In genomic region chr4:112279882-112280315, GRCh38 we compare ENCODE assay signal across 10 cellular contexts. TPM values are rescaled to one million over a fixed set of nuclear protein-coding genes. Genes with fewer than 3 reads are reported as not detected.
DNase-seq lines count a peak whose midpoint lies in the region; ATAC-seq, FAIRE-seq and TF ChIP-seq lines count a peak whose summit lies in the region.
"Had no signal": no experiment of that assay in that cellular context is flagged by ENCODE, and none has a peak within 500 bp of the region (broad histone marks: within the 10 kb centered on the region; RNA-seq: fewer than 3 reads in every experiment).

No MANE protein-coding gene starts in this region.

- peak overlapping the region; percentile 45 for H3K4me2 ChIP-seq in keratinocyte (ENCODE audit: control insufficient read depth, extremely low read depth, insufficient read depth, low read depth, low read length)

- no peak overlapping the region for H2AFZ ChIP-seq in keratinocyte (ENCODE audit: control insufficient read depth, low read length)

- TF ChIP-seq POLR2A in NB4 (IDR thresholded peaks at IDR 0.05; ENCODE audit: extremely low read depth, insufficient read length) (no peak), sigmoid colon (IDR thresholded peaks at IDR 0.05) (no peak)

- no peak for FAIRE-seq in keratinocyte (lab: Jason Lieb, UNC)
- no peak for FAIRE-seq in frontal cortex (lab: Jason Lieb, UNC)
- FAIRE-seq: endometrium had no signal

- H3K4me1 ChIP-seq in keratinocyte (ENCODE audit: control insufficient read depth, extremely low read depth, insufficient read depth, low read length) (peaks cover 30% of the 10 kb centered on the region), sigmoid colon (peaks cover 0 to 21% (median 9%) of the 10 kb centered on the region in 4 donors)
- peaks cover 9% of the 10 kb centered on the region for H3K4me1 ChIP-seq in effector memory CD4-positive, alpha-beta T cell (ENCODE audit: control insufficient read depth, insufficient read depth, low read length, poor library complexity, severe bottlenecking)

- H3K27ac ChIP-seq in keratinocyte (ENCODE audit: control insufficient read depth, insufficient read depth, low read length) (no peak overlapping the region), sigmoid colon (peak overlapping the region in 1 of 4 donors; percentile 66)
- no peak overlapping the region for H3K27ac ChIP-seq in effector memory CD4-positive, alpha-beta T cell (ENCODE audit: insufficient read depth, low read length, poor library complexity, severe bottlenecking)

- H3K9ac ChIP-seq in keratinocyte (ENCODE audit: control insufficient read depth, extremely low read depth, insufficient read depth, low read length), result no peak overlapping the region

- intact Hi-C loops in sigmoid colon (cut with DNase I), result no loop called here

- H3K4me3 ChIP-seq in NB4 (ENCODE audit: low read depth, low read length) (peak overlapping the region; percentile 49), keratinocyte (ENCODE audit: control insufficient read depth in 2 of 3, extremely low read depth in 1 of 3, insufficient read depth in 2 of 3, low read depth in 1 of 3, low read length in 3 of 3) (no peak overlapping the region), sigmoid colon (no peak overlapping the region)
- no peak overlapping the region for H3K4me3 ChIP-seq in effector memory CD4-positive, alpha-beta T cell (ENCODE audit: insufficient read depth, low read depth, low read length, poor library complexity, severe bottlenecking)

- peaks cover 29% of the 10 kb centered on the region for H3K79me2 ChIP-seq in keratinocyte (ENCODE audit: control insufficient read depth, insufficient read depth, low read length)

- H3K36me3 ChIP-seq in keratinocyte (ENCODE audit: control insufficient read depth in 2 of 2, extremely low read depth in 1 of 2, insufficient read depth in 2 of 2, low read length in 2 of 2) (no peaks in the 10 kb centered on the region), sigmoid colon (peaks cover 0 to 6% (median 0%) of the 10 kb centered on the region in 4 donors)
- peaks cover 6% of the 10 kb centered on the region for H3K36me3 ChIP-seq in effector memory CD4-positive, alpha-beta T cell (ENCODE audit: control insufficient read depth, insufficient read depth, low read length)

- ATAC-seq in GM18502 (IDR thresholded peaks at IDR 0.05; ENCODE audit: poor library complexity, unreplicated experiment) (peak; percentile 29), GM21786 (IDR thresholded peaks at IDR 0.05; ENCODE audit: unreplicated experiment) (peak; percentile 31), HG02970 (IDR thresholded peaks at IDR 0.05; ENCODE audit: low FRiP score, unreplicated experiment) (no peak)

- no peaks in the 10 kb centered on the region for H3K9me1 ChIP-seq in keratinocyte (ENCODE audit: control insufficient read depth, extremely low read depth, insufficient read depth, low read length)

- dilution Hi-C loops in keratinocyte (cut with MboI; ENCODE audit: extremely low pct_ligation_motif_present, low sequenced_read_pairs), result no loop called here

- no peak for TF ChIP-seq EP300 in sigmoid colon (IDR thresholded peaks at IDR 0.05)

- WGBS in sigmoid colon, 2 donors, result 90 to 92% methylated on average over 7 of the region's 7 CpGs

- H3K27me3 ChIP-seq in keratinocyte (ENCODE audit: control insufficient read depth, extremely low read depth, insufficient read depth, low read length) (no peaks in the 10 kb centered on the region), sigmoid colon (no peaks in the 10 kb centered on the region)
- no peaks in the 10 kb centered on the region for H3K27me3 ChIP-seq in effector memory CD4-positive, alpha-beta T cell (replicated peaks; ENCODE audit: control insufficient read depth, insufficient read depth, low read length, poor library complexity, severe bottlenecking)

- DNase-seq in NB4 (ENCODE audit: low read depth) (peak; percentile 30), keratinocyte (ENCODE audit: low read depth, low spot score) (no peak), sigmoid colon (no peak), frontal cortex (ENCODE audit: low spot score in 2 of 2) (no peak)
- no peak for DNase-seq in effector memory CD4-positive, alpha-beta T cell
- DNase-seq: midbrain had no signal

- no peaks in the 10 kb centered on the region for H4K20me1 ChIP-seq in keratinocyte (ENCODE audit: control insufficient read depth, extremely low read depth, insufficient read depth, low read length)

- no peak for TF ChIP-seq CTCF in NB4 (IDR thresholded peaks at IDR 0.05; ENCODE audit: low read depth, low read length)
- no peak for TF ChIP-seq CTCF in keratinocyte (optimal IDR thresholded peaks at IDR 0.05 in 1 of 3, IDR thresholded peaks at IDR 0.05 in 1 of 3, conservative IDR thresholded peaks at IDR 0.05 in 1 of 3; ENCODE audit: extremely low read depth in 1 of 3, insufficient read depth in 2 of 3, low read length in 3 of 3)
- TF ChIP-seq CTCF in sigmoid colon (IDR thresholded peaks at IDR 0.05), result no peak

- H3K9me3 ChIP-seq in keratinocyte (ENCODE audit: control insufficient read depth, low read depth, low read length) (no peaks in the 10 kb centered on the region), sigmoid colon (no peaks in the 10 kb centered on the region)
- H3K9me3 ChIP-seq in effector memory CD4-positive, alpha-beta T cell (ENCODE audit: control insufficient read depth, low read length), result no peaks in the 10 kb centered on the region

RNA-seq across cellular contexts. Expression of gene TIFA, which starts 5.8 kb away (rescaled TPM):
- polyA plus RNA-seq in keratinocyte (2.4 to 6.7 TPM (median 4.6 TPM) in 3 replicates), sigmoid colon (10 to 100 TPM in 1 of 3 donors, 1 to 10 TPM in 2; 6.0 to 13.5 (median 8.8) TPM)
- polyA plus RNA-seq in keratinocyte (2011; ENCODE audit: low read depth), result 2.7 TPM
- polyA plus RNA-seq in keratinocyte (2011; cell fraction: cytosol; rRNA removed), result 1.9 and 3.9 TPM in 2 replicates
- 1.2 and 1.5 TPM in 2 replicates for polyA plus RNA-seq in keratinocyte (2011; cell fraction: nucleus; rRNA removed)
- polyA plus RNA-seq in keratinocyte (2012; ENCODE audit: low replicate concordance), result 2.7 and 4.3 TPM in 2 replicates
- 0.46 to 2.0 TPM (median 0.79 TPM) in 3 replicates for polyA minus RNA-seq in keratinocyte
- polyA minus RNA-seq in keratinocyte (2011; cell fraction: cytosol; rRNA and poly(A)+ RNA removed), result 1.9 TPM
- 0.53 and 1.2 TPM in 2 replicates for polyA minus RNA-seq in keratinocyte (2011; cell fraction: nucleus; rRNA and poly(A)+ RNA removed)
- total RNA-seq in sigmoid colon (1 to 10 TPM; 1.1 to 7.9 (median 3.7) TPM), frontal cortex (7.3 TPM)

RNA-seq across cellular contexts. Expression of gene ALPK1, which starts 17.3 kb away (rescaled TPM):
- 4.2 to 5.8 TPM (median 5.5 TPM) in 3 replicates for polyA plus RNA-seq in keratinocyte
- polyA plus RNA-seq in keratinocyte (2011; ENCODE audit: low read depth), result 8.0 TPM
- polyA plus RNA-seq in keratinocyte (2011; cell fraction: cytosol; rRNA removed), result 2.1 and 3.0 TPM in 2 replicates
- polyA plus RNA-seq in keratinocyte (2011; cell fraction: nucleus; rRNA removed), result 10.2 and 10.4 TPM in 2 replicates
- 3.6 and 6.9 TPM in 2 replicates for polyA plus RNA-seq in keratinocyte (2012; ENCODE audit: low replicate concordance)
- polyA minus RNA-seq in keratinocyte, result 3.3 to 14.4 TPM (median 6.7 TPM) in 3 replicates
- 2.7 TPM for polyA minus RNA-seq in keratinocyte (2011; cell fraction: cytosol; rRNA and poly(A)+ RNA removed)
- 14.0 and 32.9 TPM in 2 replicates for polyA minus RNA-seq in keratinocyte (2011; cell fraction: nucleus; rRNA and poly(A)+ RNA removed)
- 10 to 100 TPM; 12.1 to 27.4 (median 18.7) TPM for total RNA-seq in sigmoid colon
- polyA plus RNA-seq in sigmoid colon, result 10 to 100 TPM in 1 of 3 donors, 1 to 10 TPM in 2; 4.2 to 10.2 (median 5.5) TPM
- total RNA-seq in frontal cortex, result 4.9 TPM

RNA-seq across cellular contexts. Expression of gene AP1AR, which starts 48.3 kb away (rescaled TPM):
- polyA plus RNA-seq in keratinocyte (7.8 to 17.5 TPM (median 8.4 TPM) in 3 replicates), sigmoid colon (10 to 100 TPM; 16.8 to 36.3 (median 35.4) TPM)
- 48.5 TPM for polyA plus RNA-seq in keratinocyte (2011; ENCODE audit: low read depth)
- polyA plus RNA-seq in keratinocyte (2011; cell fraction: cytosol; rRNA removed), result 7.5 and 12.6 TPM in 2 replicates
- 7.7 and 11.8 TPM in 2 replicates for polyA plus RNA-seq in keratinocyte (2011; cell fraction: nucleus; rRNA removed)
- 10.1 and 17.4 TPM in 2 replicates for polyA plus RNA-seq in keratinocyte (2012; ENCODE audit: low replicate concordance)
- polyA minus RNA-seq in keratinocyte, result 1.0 to 5.7 TPM (median 1.1 TPM) in 3 replicates
- 21.5 TPM for polyA minus RNA-seq in keratinocyte (2011; cell fraction: cytosol; rRNA and poly(A)+ RNA removed)
- polyA minus RNA-seq in keratinocyte (2011; cell fraction: nucleus; rRNA and poly(A)+ RNA removed), result 7.1 and 10.1 TPM in 2 replicates
- total RNA-seq in sigmoid colon (10 to 100 TPM in 3 of 4 donors, 1 to 10 TPM in 1; 6.9 to 20.7 (median 18.9) TPM), frontal cortex (119 TPM)
